In genomic region chr6:158706369-158706982, GRCh38 we compare ENCODE assay signal across 8 cellular contexts. TPM values are rescaled to one million over a fixed set of nuclear protein-coding genes. Genes with fewer than 3 reads are reported as not detected.
DNase-seq lines count a peak whose midpoint lies in the region; ATAC-seq and TF ChIP-seq lines count a peak whose summit lies in the region.

No MANE protein-coding gene starts in this region.

- no peaks in the 10 kb centered on the region for H4K20me1 ChIP-seq in SU-DHL-6 (ENCODE audit: low read depth, low read length)

- H3K4me2 ChIP-seq in SU-DHL-6 (ENCODE audit: low read depth, low read length, poor library complexity, severe bottlenecking) (peak overlapping the region; percentile 54), skeletal muscle satellite cell (ENCODE audit: low read length) (peak overlapping the region; percentile 61)

- H3K27ac ChIP-seq in SU-DHL-6 (ENCODE audit: low read depth, low read length) (no peak overlapping the region), heart right ventricle (peak overlapping the region; percentile 32 to 87 (median 82))

- no peak overlapping the region for H3K4me3 ChIP-seq in SU-DHL-6 (ENCODE audit: insufficient read depth, low read length, poor library complexity, severe bottlenecking)
- no peak overlapping the region for H3K4me3 ChIP-seq in heart right ventricle
- no peak overlapping the region for H3K4me3 ChIP-seq in skeletal muscle satellite cell (ENCODE audit: low read length)

- H3K36me3 ChIP-seq in SU-DHL-6 (ENCODE audit: low read length), result no peaks in the 10 kb centered on the region
- H3K36me3 ChIP-seq in heart right ventricle, result no peaks in the 10 kb centered on the region
- no peaks in the 10 kb centered on the region for H3K36me3 ChIP-seq in skeletal muscle satellite cell (ENCODE audit: insufficient read depth, low read length)

- H3K9ac ChIP-seq in SU-DHL-6 (ENCODE audit: low read length) (no peak overlapping the region), skeletal muscle satellite cell (ENCODE audit: low read depth, low read length) (peak overlapping the region; percentile 45)

- no peaks in the 10 kb centered on the region for H3K27me3 ChIP-seq in SU-DHL-6 (ENCODE audit: low read length)
- no peaks in the 10 kb centered on the region for H3K27me3 ChIP-seq in heart right ventricle
- H3K27me3 ChIP-seq in skeletal muscle satellite cell (ENCODE audit: control insufficient read depth, insufficient read depth, low read length), result no peaks in the 10 kb centered on the region

- DNase-seq in A172 (ENCODE audit: low spot score), result peak; percentile 35
- peak; percentile 37 for DNase-seq in H4 (ENCODE audit: low spot score)
- DNase-seq in heart right ventricle, result peak; percentile 36 to 42
- no peak for DNase-seq in cortex of kidney (lab: John Stamatoyannopoulos, UW)
- no peak for DNase-seq in NOMO-1 (lab: John Stamatoyannopoulos, UW; ENCODE audit: unreplicated experiment in 2 of 2)

- TF ChIP-seq CTCF in SU-DHL-6 (IDR thresholded peaks at IDR 0.05; ENCODE audit: insufficient read depth, low read length, poor library complexity, severe bottlenecking) (no peak), heart right ventricle (IDR thresholded peaks at IDR 0.05) (peak; percentile 19 to 63 (median 49))

- H3K9me3 ChIP-seq in SU-DHL-6 (ENCODE audit: insufficient read depth, low read length) (no peaks in the 10 kb centered on the region), heart right ventricle (no peaks in the 10 kb centered on the region), skeletal muscle satellite cell (replicated peaks; ENCODE audit: low read length) (no peaks in the 10 kb centered on the region)

- H2AFZ ChIP-seq in SU-DHL-6 (ENCODE audit: low read depth, low read length, severe bottlenecking), result no peak overlapping the region

- 30% methylated on average over 6 of the region's 6 CpGs for WGBS in heart right ventricle, 2 donors

- H3K9me2 ChIP-seq in SU-DHL-6 (replicated peaks; ENCODE audit: insufficient read depth, low read length), result no peaks in the 10 kb centered on the region

- ATAC-seq in heart right ventricle (peak in 6 of 8 donors; percentile 45 to 74 (median 54)), HG02840 (IDR thresholded peaks at IDR 0.05; ENCODE audit: low FRiP score, unreplicated experiment) (no peak)

- peaks cover 19% of the 10 kb centered on the region for H3F3A ChIP-seq in SU-DHL-6 (ENCODE audit: insufficient read depth)

- H3K79me2 ChIP-seq in SU-DHL-6 (ENCODE audit: insufficient read depth, low read length), result no peaks in the 10 kb centered on the region

- H3K4me1 ChIP-seq in heart right ventricle (peaks cover 17 to 53% (median 38%) of the 10 kb centered on the region in 9 donors), skeletal muscle satellite cell (ENCODE audit: control insufficient read depth, insufficient read depth, low read length) (peaks cover 33% of the 10 kb centered on the region)

- intact Hi-C loops in heart right ventricle (cut with DNase I), result loop anchor here in 7 of 10 donors (1.0 to 10.0 kb wide), 9 partner anchors 66 to 428 kb away; partner anchors contain the start of gene EZR (in 5 of the 7)

RNA-seq across cellular contexts. Expression of gene SYTL3, which starts 56.6 kb away (rescaled TPM):
- total RNA-seq in A172 (2014; rRNA removed; shearing (Covaris generic)), result 1.7 and 2.0 TPM in 2 replicates
- total RNA-seq in H4 (2014; rRNA removed; shearing (Covaris generic)), result 1.0 TPM in 1 of 2 replicates, not detected in the other
- total RNA-seq in heart right ventricle, result 10 to 100 TPM in 3 of 10 donors, 1 to 10 TPM in 7; 3.6 to 11.9 (median 8.0) TPM
- 1 to 10 TPM; 8.0 to 8.4 TPM for polyA plus RNA-seq in heart right ventricle
- 3.0 and 4.2 TPM in 2 replicates for total RNA-seq in skeletal muscle satellite cell (2012; rRNA removed)

Comparison
In these comparisons a context has a peak if more than half of its experiments do, and no peak if none do; other contexts are left out.
1. DNase-seq: peak in A172 (single experiment), H4 (single experiment) and heart right ventricle (2 of 2); none in cortex of kidney (single experiment) and NOMO-1 (0 of 2).